ENCODE assay signal across 9 cellular contexts in the genomic region with DNA sequence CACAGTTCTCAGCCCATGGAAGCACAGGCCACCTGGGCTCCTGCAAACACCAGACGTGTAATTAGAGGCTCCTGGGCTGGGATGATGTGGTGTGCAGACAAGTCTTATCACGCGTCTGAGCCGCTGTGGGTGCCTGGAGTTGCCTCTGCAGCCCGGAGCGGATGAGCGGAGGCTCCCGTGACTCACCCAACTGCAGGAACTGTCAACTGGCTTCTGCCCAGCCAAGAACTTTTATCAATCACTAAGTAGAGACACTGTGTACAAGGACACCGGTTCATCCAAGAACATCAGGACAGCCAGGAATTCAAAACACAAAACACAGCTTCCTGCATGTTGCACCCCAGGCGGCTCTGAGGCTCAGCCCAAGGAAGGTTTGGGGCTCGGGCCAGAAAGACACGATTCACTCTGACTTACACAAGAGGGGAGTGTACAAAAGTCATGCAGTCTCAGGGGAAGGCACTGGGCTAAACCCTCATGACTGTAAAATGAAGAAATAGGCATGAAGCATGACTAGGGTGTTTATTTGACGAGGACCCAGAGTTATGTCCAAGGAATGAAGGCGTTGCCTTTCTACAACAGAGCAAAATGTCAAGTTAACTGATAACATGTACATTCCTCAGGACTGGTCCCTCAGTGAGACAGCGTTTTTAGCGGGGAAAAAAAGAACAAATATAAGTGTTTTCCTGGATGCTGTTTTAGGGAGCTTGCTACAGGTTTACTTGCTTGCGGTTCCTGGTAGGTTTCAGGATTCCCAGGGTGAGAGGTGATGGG. TPM values are rescaled to one million over a fixed set of nuclear protein-coding genes. Genes with fewer than 3 reads are reported as not detected.
A peak's percentile ranks its signal among the peaks of the same experiment; 100 is the strongest.
DNase-seq lines count a peak whose midpoint lies in the region; ATAC-seq and TF ChIP-seq lines count a peak whose summit lies in the region.
"Had no signal": no experiment of that assay in that cellular context is flagged by ENCODE, and none has a peak within 500 bp of the region (broad histone marks: within the 10 kb centered on the region; RNA-seq: fewer than 3 reads in every experiment).

No MANE protein-coding gene starts in this region.

- intact Hi-C loops in mucosa of descending colon (cut with DNase I, micrococcal nuclease), result no loop called here

- H3K4me3 Mint-ChIP-seq in endothelial cell (ENCODE audit: unreplicated experiment), result no peak overlapping the region

- ATAC-seq in mucosa of descending colon (peak; percentile 56), GM19455 (IDR thresholded peaks at IDR 0.05; ENCODE audit: unreplicated experiment) (no peak), GM21381 (IDR thresholded peaks at IDR 0.05; ENCODE audit: unreplicated experiment) (no peak)

- no peaks in the 10 kb centered on the region for H3K9me3 Mint-ChIP-seq in endothelial cell (ENCODE audit: unreplicated experiment)

- peaks cover 1% of the 10 kb centered on the region for H3K27me3 Mint-ChIP-seq in endothelial cell (ENCODE audit: unreplicated experiment)

- peaks cover 11% of the 10 kb centered on the region for H3K36me3 Mint-ChIP-seq in endothelial cell (ENCODE audit: low read depth, unreplicated experiment)

- H3K27ac Mint-ChIP-seq in endothelial cell (ENCODE audit: unreplicated experiment), result no peak overlapping the region

- no peaks in the 10 kb centered on the region for H3K9me3 ChIP-seq in mucosa of descending colon
- H3K9me3 ChIP-seq: neutrophil had no signal

- peak overlapping the region; percentile 31 for H3K4me3 ChIP-seq in coronary artery
- H3K4me3 ChIP-seq in mucosa of descending colon, result no peak overlapping the region

- H3K27ac ChIP-seq in coronary artery, result peak overlapping the region; percentile 61 to 86
- H3K27ac ChIP-seq: neutrophil had no signal

- H3K4me1 ChIP-seq in mucosa of descending colon (ENCODE audit: low read depth), result no peaks in the 10 kb centered on the region

- no peaks in the 10 kb centered on the region for H3K36me3 ChIP-seq in mucosa of descending colon (ENCODE audit: low read depth)
- H3K36me3 ChIP-seq: neutrophil had no signal

- DNase-seq in GM04503 (ENCODE audit: low read depth) (peak; percentile 98), NCI-H510A treated with DMSO at 0.1 percent for 48 hours (lab: John Stamatoyannopoulos, UW) (peak; percentile 97), coronary artery (ENCODE audit: low spot score) (peak; percentile 97), mucosa of descending colon (peak; percentile 34 to 73 (median 48)), endothelial cell (ENCODE audit: low spot score) (no peak)
- no peak for DNase-seq in activated CD4-positive, alpha-beta T cell treated with anti-CD3 and anti-CD28 coated beads, Interleukin-2, amount 50 U/mL, for 1 hour

- H3K4me1 Mint-ChIP-seq in endothelial cell (ENCODE audit: unreplicated experiment), result peaks cover 27% of the 10 kb centered on the region

- TF ChIP-seq CTCF in coronary artery (IDR thresholded peaks at IDR 0.05) (no peak), mucosa of descending colon (IDR thresholded peaks at IDR 0.05) (no peak), endothelial cell (IDR thresholded peaks at IDR 0.05; ENCODE audit: unreplicated experiment) (no peak)

RNA-seq across cellular contexts. Expression of a gene that starts 21.1 kb away (rescaled TPM):
- 10 to 100 TPM; 48.5 to 84.0 (median 50.2) TPM for total RNA-seq in mucosa of descending colon
- total RNA-seq in endothelial cell (ENCODE audit: unreplicated experiment), result 16.5 TPM

RNA-seq across cellular contexts. Expression of a gene that starts 43.5 kb away (rescaled TPM):
- total RNA-seq in mucosa of descending colon, result 100 to 1,000 TPM; 135 to 200 (median 186) TPM
- total RNA-seq in endothelial cell (ENCODE audit: unreplicated experiment), result 223 TPM

Comparison
In these comparisons a context has a peak if more than half of its experiments do, and no peak if none do; other contexts are left out.
1. DNase-seq: peak in GM04503 (single experiment), NCI-H510A treated with DMSO at 0.1 percent for 48 hours (single experiment), coronary artery (single experiment) and mucosa of descending colon (3 of 3); none in endothelial cell (single experiment) and activated CD4-positive, alpha-beta T cell treated with anti-CD3 and anti-CD28 coated beads, Interleukin-2, amount 50 U/mL, for 1 hour (single experiment).